Comparison of ENCODE assay signal across 18 cellular contexts in the genomic region with DNA sequence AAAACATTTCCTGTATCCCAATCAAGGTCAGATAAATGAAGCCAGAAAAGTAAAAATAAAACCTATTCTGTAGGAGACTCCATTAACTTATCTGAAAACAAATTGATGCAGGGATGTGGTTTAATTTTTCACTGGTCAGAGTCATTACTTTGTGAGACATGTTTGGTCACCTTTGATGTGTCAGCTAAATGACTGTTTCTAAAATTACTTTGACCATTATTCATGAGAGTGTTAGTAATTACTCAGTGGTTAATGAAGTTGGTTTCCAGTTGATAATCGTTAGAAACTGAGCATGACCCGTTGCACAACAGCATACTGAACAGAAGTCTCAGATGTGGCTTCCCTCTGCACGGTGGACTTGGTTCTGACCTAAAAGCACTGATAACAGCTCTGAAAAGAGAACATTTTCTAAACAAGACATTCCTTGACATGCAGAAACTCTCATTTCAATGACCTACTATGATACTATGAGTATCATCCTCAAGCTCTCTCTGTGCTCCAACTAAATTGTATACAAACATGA.
"Had no signal": no experiment of that assay in that cellular context is flagged by ENCODE, and none has a peak within 500 bp of the region (broad histone marks: within the 10 kb centered on the region; RNA-seq: fewer than 3 reads in every experiment).

No MANE protein-coding gene starts in this region.

- DNase-seq: colonic mucosa; dermis blood vessel endothelial cell; erythroblast; foreskin keratinocyte; kidney; mesendoderm; naive B cell; occipital lobe; small intestine; stimulated activated CD4-positive, alpha-beta T cell treated with anti-CD3 and anti-CD28 coated beads, Interleukin-12 subunit alpha, Interleukin-12 subunit beta, amount 100 ng/mL, for 4 hours; stimulated activated naive CD4-positive, alpha-beta T cell; stomach; substantia nigra; transverse colon had no signal

- H3K36me3 ChIP-seq: colonic mucosa, prostate gland, right atrium auricular region, stomach, thoracic aorta, transverse colon had no signal

- H3K79me2 ChIP-seq: parathyroid adenoma had no signal

- H3K9ac ChIP-seq: parathyroid adenoma had no signal

- H3K27me3 ChIP-seq: colonic mucosa, foreskin keratinocyte, right atrium auricular region, stomach, transverse colon had no signal

- H3K4me1 ChIP-seq: colonic mucosa, foreskin keratinocyte, parathyroid adenoma, prostate gland, right atrium auricular region, stomach, transverse colon had no signal

- ATAC-seq: foreskin keratinocyte had no signal

- H3K27ac ChIP-seq: colonic mucosa, foreskin keratinocyte, parathyroid adenoma, prostate gland, right atrium auricular region, stomach, thoracic aorta, transverse colon had no signal

- H3K9me3 ChIP-seq: colonic mucosa, prostate gland, right atrium auricular region, stomach, thoracic aorta, transverse colon had no signal

- H3K4me3 ChIP-seq: colonic mucosa, prostate gland, right atrium auricular region, stomach, thoracic aorta, transverse colon had no signal

- H2AFZ ChIP-seq: parathyroid adenoma had no signal
